17 cellular contexts compared by ENCODE assay signal in genomic region chr20:3804254-3804751, GRCh38. TPM values are rescaled to one million over a fixed set of nuclear protein-coding genes. Genes with fewer than 3 reads are reported as not detected.
A peak's percentile ranks its signal among the peaks of the same experiment; 100 is the strongest.
DNase-seq lines count a peak whose midpoint lies in the region; ATAC-seq, FAIRE-seq and TF ChIP-seq lines count a peak whose summit lies in the region.
"Had no signal": no experiment of that assay in that cellular context is flagged by ENCODE, and none has a peak within 500 bp of the region (broad histone marks: within the 10 kb centered on the region; RNA-seq: fewer than 3 reads in every experiment).

No MANE protein-coding gene starts in this region.

- DNase-seq in Right ventricle myocardium inferior (ENCODE audit: missing footprints) = peak; percentile 35
- DNase-seq in heart right ventricle = no peak
- peak; percentile 31 for DNase-seq in amniotic epithelial cell (ENCODE audit: low read depth)
- DNase-seq in memory B cell (ENCODE audit: low spot score in 2 of 2) = no peak
- DNase-seq in vagina (ENCODE audit: extremely low spot score in 2 of 2) = no peak
- DNase-seq in GM19239 (ENCODE audit: insufficient read length, low spot score) = no peak
- no peak for DNase-seq in NCI-H128 (lab: John Stamatoyannopoulos, UW; ENCODE audit: unreplicated experiment)
- DNase-seq: amygdala, hippocampal formation, midbrain, NCI-H1417, NCI-H526, SJCRH30, thyroid gland had no signal

- H3K27me3 Mint-ChIP-seq in memory B cell = no peaks in the 10 kb centered on the region
- H3K27me3 Mint-ChIP-seq in stimulated activated memory B cell treated with anti-CD40 and anti-IgM and Interleukin-4, amounts not matched to agents 10 μg/mL and 1 μg/mL and 100 μg/mL, for 72 hours = no peaks in the 10 kb centered on the region

- TF ChIP-seq POLR2A in vagina (IDR thresholded peaks at IDR 0.05) = no peak

- H3K27me3 ChIP-seq in heart right ventricle (no peaks in the 10 kb centered on the region), vagina (no peaks in the 10 kb centered on the region)
- H3K27me3 ChIP-seq: BLaER1, SJCRH30, thyroid gland had no signal

- peaks cover 0 to 68% (median 20%) of the 10 kb centered on the region in 9 donors for H3K36me3 ChIP-seq in heart right ventricle
- peaks cover 0 to 46% of the 10 kb centered on the region in 2 donors for H3K36me3 ChIP-seq in vagina

- H3K27ac Mint-ChIP-seq in memory B cell = peak overlapping the region; percentile 40
- no peak overlapping the region for H3K27ac Mint-ChIP-seq in stimulated activated memory B cell treated with anti-CD40 and anti-IgM and Interleukin-4, amounts not matched to agents 10 μg/mL and 1 μg/mL and 100 μg/mL, for 72 hours

- H3K4me1 ChIP-seq in heart right ventricle (peaks cover 7 to 56% (median 30%) of the 10 kb centered on the region in 9 donors), vagina (peaks cover 54% of the 10 kb centered on the region)

- H3K4me3 Mint-ChIP-seq in memory B cell = no peak overlapping the region
- H3K4me3 Mint-ChIP-seq in stimulated activated memory B cell treated with anti-CD40 and anti-IgM and Interleukin-4, amounts not matched to agents 10 μg/mL and 1 μg/mL and 100 μg/mL, for 72 hours = no peak overlapping the region

- no peak for FAIRE-seq in GM19239 (lab: Jason Lieb, UNC)

- H3K9me3 ChIP-seq in heart right ventricle (no peaks in the 10 kb centered on the region), vagina (no peaks in the 10 kb centered on the region)
- H3K9me3 ChIP-seq: BLaER1, SJCRH30, thyroid gland had no signal

- ATAC-seq in Right ventricle myocardium inferior (no peak), heart right ventricle (no peak), memory B cell (ENCODE audit: low read depth) (no peak)
- no peak for ATAC-seq in stimulated activated memory B cell treated with anti-CD40 and anti-IgM and Interleukin-4, amounts not matched to agents 10 μg/mL and 1 μg/mL and 100 μg/mL, for 72 hours

- peaks cover 30% of the 10 kb centered on the region for H3K36me3 Mint-ChIP-seq in memory B cell
- H3K36me3 Mint-ChIP-seq in stimulated activated memory B cell treated with anti-CD40 and anti-IgM and Interleukin-4, amounts not matched to agents 10 μg/mL and 1 μg/mL and 100 μg/mL, for 72 hours = peaks cover 44% of the 10 kb centered on the region

- intact Hi-C loops in Right ventricle myocardium inferior (cut with DNase I) (no loop called here), heart right ventricle (cut with DNase I) (no loop called here), vagina (cut with DNase I) (no loop called here)

- H3K4me3 ChIP-seq in heart right ventricle = no peak overlapping the region
- H3K4me3 ChIP-seq in vagina = no peak overlapping the region
- H3K4me3 ChIP-seq: BLaER1, SJCRH30, thyroid gland had no signal

- H3K9me3 Mint-ChIP-seq in memory B cell = no peaks in the 10 kb centered on the region
- no peaks in the 10 kb centered on the region for H3K9me3 Mint-ChIP-seq in stimulated activated memory B cell treated with anti-CD40 and anti-IgM and Interleukin-4, amounts not matched to agents 10 μg/mL and 1 μg/mL and 100 μg/mL, for 72 hours

- WGBS in heart right ventricle, 2 donors = 85 to 87% methylated on average over 11 of the region's 11 CpGs

- H3K4me1 Mint-ChIP-seq in memory B cell = peaks cover 29% of the 10 kb centered on the region
- H3K4me1 Mint-ChIP-seq in stimulated activated memory B cell treated with anti-CD40 and anti-IgM and Interleukin-4, amounts not matched to agents 10 μg/mL and 1 μg/mL and 100 μg/mL, for 72 hours = peaks cover 38% of the 10 kb centered on the region

- TF ChIP-seq CTCF in heart right ventricle (IDR thresholded peaks at IDR 0.05) (no peak), vagina (IDR thresholded peaks at IDR 0.05) (no peak)

- H3K27ac ChIP-seq in heart right ventricle (peak overlapping the region in 1 of 10 donors; percentile 93), vagina (peak overlapping the region; percentile 95)
- H3K27ac ChIP-seq: SJCRH30 had no signal

RNA-seq across cellular contexts. Expression of gene CDC25B, which starts 8.2 kb away (rescaled TPM):
- total RNA-seq in Right ventricle myocardium inferior (10.1 TPM), heart right ventricle (10 to 100 TPM in 2 of 10 donors, 1 to 10 TPM in 8; 2.8 to 17.3 (median 5.0) TPM), vagina (26.5 TPM)
- 10 to 100 TPM; 12.6 to 15.9 TPM for polyA plus RNA-seq in heart right ventricle

RNA-seq across cellular contexts. Expression of gene AP5S1, which starts 16.0 kb away (rescaled TPM):
- 9.8 TPM for total RNA-seq in Right ventricle myocardium inferior
- 10 to 100 TPM; 12.0 to 17.5 (median 14.7) TPM for total RNA-seq in heart right ventricle
- polyA plus RNA-seq in heart right ventricle = 1 to 10 TPM; 7.2 to 9.8 TPM
- 6.1 TPM for total RNA-seq in vagina

RNA-seq across cellular contexts. Expression of gene CENPB, which starts 17.8 kb away (rescaled TPM):
- total RNA-seq in Right ventricle myocardium inferior = 68.2 TPM
- 10 to 100 TPM; 52.3 to 95.7 (median 67.7) TPM for total RNA-seq in heart right ventricle
- polyA plus RNA-seq in heart right ventricle = 10 to 100 TPM; 52.9 to 76.5 TPM
- total RNA-seq in vagina = 62.9 TPM

RNA-seq across cellular contexts. Expression of gene SPEF1, which starts 23.1 kb away (rescaled TPM):
- total RNA-seq in Right ventricle myocardium inferior (0.14 TPM), heart right ventricle (under 1 TPM in 6 of 10 donors, not detected in 4; 0.16 to 0.47 (median 0.23) TPM), vagina (not detected)
- under 1 TPM; 0.07 to 0.29 TPM for polyA plus RNA-seq in heart right ventricle
- total RNA-seq: HT1080 had no signal

RNA-seq across cellular contexts. Expression of gene ADISSP, which starts 36.8 kb away (rescaled TPM):
- total RNA-seq in Right ventricle myocardium inferior = 14.6 TPM
- total RNA-seq in heart right ventricle = 10 to 100 TPM in 4 of 10 donors, 1 to 10 TPM in 6; 7.7 to 15.7 (median 9.7) TPM
- 10 to 100 TPM; 14.6 to 21.0 TPM for polyA plus RNA-seq in heart right ventricle
- total RNA-seq in vagina = 16.0 TPM

Comparison
In these comparisons a context has a peak if more than half of its experiments do, and no peak if none do; other contexts are left out.
1. DNase-seq: peak in Right ventricle myocardium inferior (single experiment) and amniotic epithelial cell (single experiment); none in heart right ventricle (0 of 2), memory B cell (0 of 2), vagina (0 of 2), GM19239 (single experiment) and NCI-H128 (single experiment).